17 cellular contexts compared by ENCODE assay signal in the genomic region with DNA sequence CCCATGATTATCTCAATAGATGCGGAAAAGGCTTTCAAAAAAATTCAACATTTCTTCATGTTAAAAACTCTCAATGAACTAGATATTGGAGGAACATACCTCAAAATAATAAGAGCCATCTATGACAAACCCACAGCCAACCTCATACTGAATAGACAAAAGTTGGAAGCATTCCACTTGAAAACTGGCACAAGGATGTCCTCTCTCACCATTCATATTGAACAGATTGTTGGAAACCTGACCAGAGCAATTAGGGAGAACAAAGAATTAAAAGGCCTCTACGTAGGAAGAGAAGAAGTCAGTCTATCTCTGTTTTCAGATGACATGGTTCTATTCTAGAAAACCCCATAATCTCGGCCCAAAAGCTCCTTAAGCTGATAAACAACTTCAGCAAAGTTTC.
DNase-seq lines count a peak whose midpoint lies in the region; ATAC-seq and TF ChIP-seq lines count a peak whose summit lies in the region.
"Had no signal": no experiment of that assay in that cellular context is flagged by ENCODE, and none has a peak within 500 bp of the region (broad histone marks: within the 10 kb centered on the region; RNA-seq: fewer than 3 reads in every experiment).

No MANE protein-coding gene starts in this region.

- H3K36me3 ChIP-seq in WERI-Rb-1, result no peaks in the 10 kb centered on the region
- H3K36me3 ChIP-seq: BLaER1 treated with 17β-estradiol and CSF1 and Interleukin-3, amounts not matched to agents 10 nM and 100 nM had no signal

- no peak overlapping the region for H3K27ac ChIP-seq in WERI-Rb-1
- H3K27ac ChIP-seq: 22Rv1; A549; BLaER1 treated with 17β-estradiol and CSF1 and Interleukin-3, amounts not matched to agents 10 nM and 100 nM; C4-2B had no signal

- peak; percentile 3 for DNase-seq in DMS 273 (lab: John Stamatoyannopoulos, UW; ENCODE audit: unreplicated experiment)
- no peak for DNase-seq in DMS 273 treated with DMSO at 0.1 percent for 48 hours (lab: John Stamatoyannopoulos, UW)
- peak; percentile 72 for DNase-seq in cerebellar cortex (ENCODE audit: low spot score)
- DNase-seq in WERI-Rb-1, result no peak
- DNase-seq: AML-193; Caco-2; Calu3; CD4-positive, alpha-beta T cell; CD8-positive, alpha-beta T cell; DMS79 treated with DMSO at 0.1 percent for 48 hours; GDM1 had no signal

- peaks cover 2% of the 10 kb centered on the region for H3K9me3 ChIP-seq in WERI-Rb-1 (ENCODE audit: severe bottlenecking)
- H3K9me3 ChIP-seq: A549, Caco-2 had no signal

- TF ChIP-seq CTCF in WERI-Rb-1 (IDR thresholded peaks at IDR 0.05; ENCODE audit: low read depth, low read length), result no peak

- no peaks in the 10 kb centered on the region for H3K27me3 ChIP-seq in WERI-Rb-1 (ENCODE audit: insufficient read depth, low read depth, severe bottlenecking)
- H3K27me3 ChIP-seq: BLaER1 treated with 17β-estradiol and CSF1 and Interleukin-3, amounts not matched to agents 10 nM and 100 nM had no signal

- H3K4me3 ChIP-seq in WERI-Rb-1 (ENCODE audit: low read depth, low read length), result no peak overlapping the region
- H3K4me3 ChIP-seq: A549; BLaER1 treated with 17β-estradiol and CSF1 and Interleukin-3, amounts not matched to agents 10 nM and 100 nM; GM12878 had no signal

- no peak for ATAC-seq in HG03097 (IDR thresholded peaks at IDR 0.05; ENCODE audit: low FRiP score, unreplicated experiment)
- ATAC-seq: A549; CD8-positive, alpha-beta T cell; GM12878 had no signal

Comparison
In these comparisons a context has a peak if more than half of its experiments do, and no peak if none do; other contexts are left out.
1. DNase-seq: peak in DMS 273 (single experiment) and cerebellar cortex (single experiment); none in DMS 273 treated with DMSO at 0.1 percent for 48 hours (single experiment) and WERI-Rb-1 (single experiment).